17 cellular contexts compared by ENCODE assay signal in genomic region chr18:10086458-10086857, GRCh38.
DNase-seq lines count a peak whose midpoint lies in the region; ATAC-seq and TF ChIP-seq lines count a peak whose summit lies in the region.
"Had no signal": no experiment of that assay in that cellular context is flagged by ENCODE, and none has a peak within 500 bp of the region (broad histone marks: within the 10 kb centered on the region; RNA-seq: fewer than 3 reads in every experiment).

No MANE protein-coding gene starts in this region.

- ATAC-seq in GM23338, result peak; percentile 52
- ATAC-seq in GM21360 (IDR thresholded peaks at IDR 0.05; ENCODE audit: unreplicated experiment), result no peak

- peaks cover 26% of the 10 kb centered on the region for H3K9me3 Mint-ChIP-seq in GM23338

- no peaks in the 10 kb centered on the region for H3K27me3 ChIP-seq in GM23338 (ENCODE audit: insufficient read depth)
- H3K27me3 ChIP-seq: SJSA1 had no signal

- H3K9me2 ChIP-seq in GM23338 (ENCODE audit: insufficient read depth), result no peaks in the 10 kb centered on the region; the same call in 1 of the 2 replicates

- H3K36me3 Mint-ChIP-seq in GM23338 (ENCODE audit: low read depth), result peaks cover 21% of the 10 kb centered on the region

- peaks cover 7% of the 10 kb centered on the region for H3K27me3 Mint-ChIP-seq in GM23338 (ENCODE audit: insufficient read depth, low read depth, poor library complexity)

- no peak overlapping the region for H2AFZ ChIP-seq in GM23338

- no peaks in the 10 kb centered on the region; the same call in 1 of the 2 replicates for H3K36me3 ChIP-seq in GM23338 (ENCODE audit: insufficient read depth)
- H3K36me3 ChIP-seq: SJSA1 had no signal

- TF ChIP-seq CTCF in GM23338 (conservative IDR thresholded peaks at IDR 0.05; ENCODE audit: low read depth in 2 of 2) (no peak), epithelial cell of esophagus (IDR thresholded peaks at IDR 0.05; ENCODE audit: insufficient read depth, low read depth, low read length, missing control alignments) (no peak)

- H3K4me2 ChIP-seq in GM23338, result no peak overlapping the region

- DNase-seq in GM23338 (ENCODE audit: low spot score) (no peak), NCI-H748 treated with DMSO at 0.1 percent for 48 hours (lab: John Stamatoyannopoulos, UW) (peak; percentile 53), epithelial cell of esophagus (ENCODE audit: low read depth) (peak; percentile 75), renal cortical epithelial cell (ENCODE audit: low read depth) (peak; percentile 29), cortex of kidney (lab: John Stamatoyannopoulos, UW) (no peak), amygdala (lab: John Stamatoyannopoulos, UW) (no peak)
- DNase-seq: activated CD4-positive, CD25-positive, alpha-beta regulatory T cell treated with anti-CD3 and anti-CD28 coated beads, Interleukin-2, amount 50 U/mL, for 72 hours; AML-193; GF-D8; NCI-H1417 treated with DMSO at 0.1 percent for 48 hours; NCI-H345; occipital lobe; stimulated activated CD4-positive, alpha-beta T cell treated with anti-CD3 and anti-CD28 coated beads, Interleukin-4, amount 100 ng/mL, for 4 hours; stimulated activated CD8-positive, alpha-beta memory T cell treated with anti-CD3 and anti-CD28 coated beads, Interleukin-4, amount 100 ng/mL, for 48 hours; T-helper 9 cell had no signal

- no peaks in the 10 kb centered on the region for H4K20me1 ChIP-seq in GM23338 (replicated peaks; ENCODE audit: insufficient read depth)

- no peak overlapping the region for H3K27ac ChIP-seq in GM23338 (ENCODE audit: low read depth)
- H3K27ac ChIP-seq: SJSA1 had no signal

- H3F3A ChIP-seq in GM23338 (replicated peaks; ENCODE audit: low read depth), result no peaks in the 10 kb centered on the region

- no peaks in the 10 kb centered on the region for H3K79me2 ChIP-seq in GM23338 (replicated peaks; ENCODE audit: insufficient read depth)

- H3K4me3 ChIP-seq in GM23338, result no peak overlapping the region
- no peak overlapping the region for H3K4me3 ChIP-seq in epithelial cell of esophagus (ENCODE audit: low read length)
- H3K4me3 ChIP-seq: SJSA1 had no signal

- H3K4me1 ChIP-seq in GM23338 (ENCODE audit: insufficient read depth), result no peaks in the 10 kb centered on the region
- H3K4me1 ChIP-seq: SJSA1 had no signal

- no peak overlapping the region for H3K4me3 Mint-ChIP-seq in GM23338

- H3K27ac Mint-ChIP-seq in GM23338, result no peak overlapping the region

- H3K4me1 Mint-ChIP-seq in GM23338, result peaks cover 26% of the 10 kb centered on the region; the same call in 2 of the 3 replicates

TF ChIP-seq in GM23338, 12 proteins besides CTCF, POLR2A, EP300 and RAD21 (continues in another document):
- TF ChIP-seq CREB1 (CRISPR knock-in tag; IDR thresholded peaks at IDR 0.05; ENCODE audit: low read depth) (no peak), NANOG (IDR thresholded peaks at IDR 0.05; ENCODE audit: borderline replicate concordance) (no peak), EZH2phosphoT487 (IDR thresholded peaks at IDR 0.05; ENCODE audit: unreplicated experiment) (no peak), POLR2AphosphoS5 (IDR thresholded peaks at IDR 0.05; ENCODE audit: low read depth) (no peak), ZNF331 (CRISPR knock-in tag; IDR thresholded peaks at IDR 0.05; ENCODE audit: low read depth) (no peak), EZH2 (IDR thresholded peaks at IDR 0.05; ENCODE audit: low read depth, unreplicated experiment) (no peak), ZNF114 (CRISPR knock-in tag; IDR thresholded peaks at IDR 0.05) (no peak), ZNF462 (CRISPR knock-in tag; IDR thresholded peaks at IDR 0.05) (no peak)
- TF ChIP-seq, protein P1, sequence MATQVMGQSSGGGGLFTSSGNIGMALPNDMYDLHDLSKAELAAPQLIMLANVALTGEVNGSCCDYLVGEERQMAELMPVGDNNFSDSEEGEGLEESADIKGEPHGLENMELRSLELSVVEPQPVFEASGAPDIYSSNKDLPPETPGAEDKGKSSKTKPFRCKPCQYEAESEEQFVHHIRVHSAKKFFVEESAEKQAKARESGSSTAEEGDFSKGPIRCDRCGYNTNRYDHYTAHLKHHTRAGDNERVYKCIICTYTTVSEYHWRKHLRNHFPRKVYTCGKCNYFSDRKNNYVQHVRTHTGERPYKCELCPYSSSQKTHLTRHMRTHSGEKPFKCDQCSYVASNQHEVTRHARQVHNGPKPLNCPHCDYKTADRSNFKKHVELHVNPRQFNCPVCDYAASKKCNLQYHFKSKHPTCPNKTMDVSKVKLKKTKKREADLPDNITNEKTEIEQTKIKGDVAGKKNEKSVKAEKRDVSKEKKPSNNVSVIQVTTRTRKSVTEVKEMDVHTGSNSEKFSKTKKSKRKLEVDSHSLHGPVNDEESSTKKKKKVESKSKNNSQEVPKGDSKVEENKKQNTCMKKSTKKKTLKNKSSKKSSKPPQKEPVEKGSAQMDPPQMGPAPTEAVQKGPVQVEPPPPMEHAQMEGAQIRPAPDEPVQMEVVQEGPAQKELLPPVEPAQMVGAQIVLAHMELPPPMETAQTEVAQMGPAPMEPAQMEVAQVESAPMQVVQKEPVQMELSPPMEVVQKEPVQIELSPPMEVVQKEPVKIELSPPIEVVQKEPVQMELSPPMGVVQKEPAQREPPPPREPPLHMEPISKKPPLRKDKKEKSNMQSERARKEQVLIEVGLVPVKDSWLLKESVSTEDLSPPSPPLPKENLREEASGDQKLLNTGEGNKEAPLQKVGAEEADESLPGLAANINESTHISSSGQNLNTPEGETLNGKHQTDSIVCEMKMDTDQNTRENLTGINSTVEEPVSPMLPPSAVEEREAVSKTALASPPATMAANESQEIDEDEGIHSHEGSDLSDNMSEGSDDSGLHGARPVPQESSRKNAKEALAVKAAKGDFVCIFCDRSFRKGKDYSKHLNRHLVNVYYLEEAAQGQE (IDR thresholded peaks at IDR 0.05; ENCODE audit: unreplicated experiment), result no peak
- TF ChIP-seq, protein P2, sequence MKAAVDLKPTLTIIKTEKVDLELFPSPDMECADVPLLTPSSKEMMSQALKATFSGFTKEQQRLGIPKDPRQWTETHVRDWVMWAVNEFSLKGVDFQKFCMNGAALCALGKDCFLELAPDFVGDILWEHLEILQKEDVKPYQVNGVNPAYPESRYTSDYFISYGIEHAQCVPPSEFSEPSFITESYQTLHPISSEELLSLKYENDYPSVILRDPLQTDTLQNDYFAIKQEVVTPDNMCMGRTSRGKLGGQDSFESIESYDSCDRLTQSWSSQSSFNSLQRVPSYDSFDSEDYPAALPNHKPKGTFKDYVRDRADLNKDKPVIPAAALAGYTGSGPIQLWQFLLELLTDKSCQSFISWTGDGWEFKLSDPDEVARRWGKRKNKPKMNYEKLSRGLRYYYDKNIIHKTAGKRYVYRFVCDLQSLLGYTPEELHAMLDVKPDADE (IDR thresholded peaks at IDR 0.05), result no peak

Comparison
In these comparisons a context has a peak if more than half of its experiments do, and no peak if none do; other contexts are left out.
1. DNase-seq: peak in NCI-H748 treated with DMSO at 0.1 percent for 48 hours (single experiment), epithelial cell of esophagus (single experiment) and renal cortical epithelial cell (single experiment); none in GM23338 (single experiment), cortex of kidney (single experiment) and amygdala (0 of 56).